In the genomic region with DNA sequence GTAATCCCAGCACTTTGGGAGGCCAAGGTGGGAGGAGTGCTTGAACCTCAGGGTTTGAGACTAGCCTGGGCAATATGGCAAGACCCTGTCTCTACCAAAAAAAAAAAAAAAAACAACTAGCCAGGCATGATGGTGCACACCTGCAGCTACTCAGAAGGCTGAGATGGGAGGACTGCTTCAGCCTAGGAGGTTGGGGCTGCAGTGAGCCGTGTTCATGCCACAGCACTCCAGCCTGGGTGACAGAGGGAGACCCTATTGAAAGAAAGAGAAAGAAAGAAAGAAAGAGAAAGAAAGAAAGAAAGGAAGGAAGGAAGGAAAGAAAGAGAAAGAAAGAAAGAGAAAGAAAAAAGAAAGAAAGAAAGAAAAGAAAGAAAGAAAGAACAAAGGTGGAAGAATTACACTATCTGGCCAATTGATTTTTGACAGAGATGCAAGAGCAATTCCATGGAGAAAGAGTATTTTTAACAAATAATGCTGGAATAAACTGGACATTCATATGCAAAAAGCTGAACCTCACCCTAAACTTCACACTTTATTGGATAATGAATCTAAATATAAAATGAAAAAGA, we compare ENCODE assay signal across 15 cellular contexts. TPM values are rescaled to one million over a fixed set of nuclear protein-coding genes. Genes with fewer than 3 reads are reported as not detected.
DNase-seq lines count a peak whose midpoint lies in the region; ATAC-seq, FAIRE-seq and TF ChIP-seq lines count a peak whose summit lies in the region.
"Had no signal": no experiment of that assay in that cellular context is flagged by ENCODE, and none has a peak within 500 bp of the region (broad histone marks: within the 10 kb centered on the region; RNA-seq: fewer than 3 reads in every experiment).

No MANE protein-coding gene starts in this region.

- H3K36me3 ChIP-seq in GM23338 (ENCODE audit: insufficient read depth) (no peaks in the 10 kb centered on the region), HEK293 (ENCODE audit: control insufficient read depth in 2 of 2, insufficient read depth in 1 of 2, low read length in 2 of 2) (peaks cover 0 to 30% of the 10 kb centered on the region in 2 experiments; a peak in 1 of 3 replicates), K562 (ENCODE audit: control insufficient read depth, insufficient read depth, low read length) (no peaks in the 10 kb centered on the region)

- H3K79me2 ChIP-seq in GM23338 (replicated peaks; ENCODE audit: insufficient read depth) (no peaks in the 10 kb centered on the region), K562 (ENCODE audit: control insufficient read depth, insufficient read depth, low read length) (no peaks in the 10 kb centered on the region)

- no peaks in the 10 kb centered on the region for H3K9me1 ChIP-seq in K562 (ENCODE audit: control insufficient read depth, insufficient read depth, low read length)

- H3K4me2 ChIP-seq in GM23338, result no peak overlapping the region
- no peak overlapping the region for H3K4me2 ChIP-seq in K562 (ENCODE audit: insufficient read depth, low read length)

- H3K9me3 ChIP-seq in HEK293 (ENCODE audit: control insufficient read depth, insufficient read depth, low read depth, low read length) (no peaks in the 10 kb centered on the region), K562 (replicated peaks; ENCODE audit: control insufficient read depth, insufficient read depth, low read depth, low read length) (no peaks in the 10 kb centered on the region)
- H3K9me3 ChIP-seq: Caco-2, HAP-1 had no signal

- intact Hi-C loops in K562 (cut with micrococcal nuclease), result no loop called here

- H3K4me3 ChIP-seq in GM23338 (no peak overlapping the region), HEK293 (ENCODE audit: low read depth, low read length) (no peak overlapping the region), K562 (no peak overlapping the region)
- H3K4me3 ChIP-seq: HAP-1 had no signal

- 0% methylated on average over 1 of the region's 1 CpG for WGBS in K562 (ENCODE audit: insufficient coverage, low coverage, missing lambda C conversion rate)

- H3K36me3 Mint-ChIP-seq in GM23338 (ENCODE audit: low read depth), result peaks cover 27% of the 10 kb centered on the region
- H3K36me3 Mint-ChIP-seq: CD8-positive, alpha-beta T cell had no signal

- no peak for FAIRE-seq in K562 (lab: Jason Lieb, UNC)
- FAIRE-seq: GM12892, H1 had no signal

- H3K27me3 ChIP-seq in GM23338 (ENCODE audit: insufficient read depth) (no peaks in the 10 kb centered on the region), K562 (ENCODE audit: control insufficient read depth in 2 of 2, insufficient read depth in 2 of 2, low read length in 2 of 2) (peaks cover 37 to 41% of the 10 kb centered on the region in 2 experiments)

- no peaks in the 10 kb centered on the region for H3K9me2 ChIP-seq in GM23338 (ENCODE audit: insufficient read depth)

- H3K27ac Mint-ChIP-seq in GM23338, result 0 out of 2 replicates have a peak overlapping the region, but pooled peaks have one; percentile 22
- H3K27ac Mint-ChIP-seq: CD4-positive, CD25-positive, alpha-beta regulatory T cell; CD8-positive, alpha-beta T cell had no signal

- H2AFZ ChIP-seq in GM23338, result no peak overlapping the region
- no peak overlapping the region for H2AFZ ChIP-seq in K562 (ENCODE audit: low read depth, low read length)

- DNase-seq in GM23338 (ENCODE audit: low spot score) (no peak), K562 (ENCODE audit: extremely low read depth in 1 of 4, low spot score in 3 of 4) (no peak), Kasumi-1 (lab: John Stamatoyannopoulos, UW) (no peak), SK-N-DZ (ENCODE audit: low spot score) (no peak), dermis blood vessel endothelial cell (no peak)
- DNase-seq: C1 segment of cervical spinal cord; Caco-2; CD4-positive, CD25-positive, alpha-beta regulatory T cell; CD8-positive, alpha-beta T cell; DMS153; DND-41 had no signal

- H3F3A ChIP-seq in GM23338 (replicated peaks; ENCODE audit: low read depth), result no peaks in the 10 kb centered on the region

- in situ Hi-C loops in K562 (cut with MboI), result no loop called here

- no peak for TF ChIP-seq RAD21 in K562 (CRISPR knock-in tag; conservative IDR thresholded peaks at IDR 0.05 in 1 of 2, IDR thresholded peaks at IDR 0.05 in 1 of 2)

- TF ChIP-seq CTCF in GM23338 (conservative IDR thresholded peaks at IDR 0.05; ENCODE audit: low read depth in 2 of 2), result no peak
- no peak for TF ChIP-seq CTCF in HEK293 (tag by site-specific recombination; IDR thresholded peaks at IDR 0.05)
- TF ChIP-seq CTCF in K562 (IDR thresholded peaks at IDR 0.05 in 2 of 3, conservative IDR thresholded peaks at IDR 0.05 in 1 of 3; ENCODE audit: insufficient read depth in 2 of 3, low read depth in 1 of 3, low read length in 3 of 3), result no peak

- H3K9ac ChIP-seq in K562 (ENCODE audit: insufficient read depth in 1 of 2, low read depth in 2 of 2, low read length in 2 of 2), result no peak overlapping the region

- H3K9me3 Mint-ChIP-seq in GM23338, result no peaks in the 10 kb centered on the region
- H3K9me3 Mint-ChIP-seq: CD4-positive, CD25-positive, alpha-beta regulatory T cell; CD8-positive, alpha-beta T cell had no signal

- CTCF ChIA-PET in HEK293 (lab: Yijun Ruan, JAX) (interaction anchor here (0.6 kb wide), 1 partner anchor 64 kb away, joined by 7 read pairs; no protein-coding TSS in a partner anchor), K562 (lab: Yijun Ruan, JAX; ENCODE audit: low intra/inter-chr PET ratio) (interaction anchor here (0.7 kb wide), 1 partner anchor 256 kb away, joined by 6 read pairs; no protein-coding TSS in a partner anchor)

- peaks cover 2% of the 10 kb centered on the region for H3K27me3 Mint-ChIP-seq in GM23338 (ENCODE audit: insufficient read depth, low read depth, poor library complexity)

- BruUV-seq in K562 (replicated peaks; lab: Mats Ljungman, UMichigan), result no TSS peak

- H3K27ac ChIP-seq in GM23338 (ENCODE audit: low read depth), result no peak overlapping the region
- no peak overlapping the region for H3K27ac ChIP-seq in HEK293 (ENCODE audit: extremely low read depth, low read depth, low read length)
- no peak overlapping the region for H3K27ac ChIP-seq in K562 (ENCODE audit: extremely low read depth, low read depth, low read length)

- TF ChIP-seq POLR2A in K562 (conservative IDR thresholded peaks at IDR 0.05), result no peak

- H4K20me1 ChIP-seq in GM23338 (replicated peaks; ENCODE audit: insufficient read depth), result 0 out of 2 replicates have a peak, but pooled peaks cover 3% of the 10 kb centered on the region
- 0 out of 2 replicates have a peak, but pooled peaks cover 7% of the 10 kb centered on the region for H4K20me1 ChIP-seq in K562 (replicated peaks; ENCODE audit: control insufficient read depth, insufficient read depth, low read length)

- H3K4me3 Mint-ChIP-seq in GM23338, result no peak overlapping the region
- H3K4me3 Mint-ChIP-seq: CD4-positive, CD25-positive, alpha-beta regulatory T cell; CD8-positive, alpha-beta T cell had no signal

- peaks cover 48% of the 10 kb centered on the region for H3K4me1 Mint-ChIP-seq in GM23338

- no peak for ATAC-seq in GM23338
- no peak for ATAC-seq in K562
- ATAC-seq: CD8-positive, alpha-beta T cell had no signal

- no peak for TF ChIP-seq EP300 in K562 (IDR thresholded peaks at IDR 0.05; ENCODE audit: low read length)

- H3K4me1 ChIP-seq in GM23338 (ENCODE audit: insufficient read depth) (peaks cover 18% of the 10 kb centered on the region), HEK293 (ENCODE audit: control insufficient read depth, insufficient read depth, low read length) (no peaks in the 10 kb centered on the region), K562 (replicated peaks in 1 of 2; ENCODE audit: control insufficient read depth in 2 of 2, insufficient read depth in 2 of 2, low read length in 2 of 2) (peaks cover 4 to 7% of the 10 kb centered on the region in 2 experiments)
- H3K4me1 ChIP-seq: Caco-2 had no signal

- POLR2A ChIA-PET in HEK293 (lab: Yijun Ruan, JAX) (interaction anchor here (0.7 kb wide), 1 partner anchor 9 kb away, joined by 4 read pairs; no protein-coding TSS in a partner anchor), K562 (lab: Yijun Ruan, JAX) (interaction anchor here (2.1 kb wide), 1 partner anchor 15 kb away, joined by 6 read pairs; no protein-coding TSS in a partner anchor)

TF ChIP-seq in GM23338, 12 proteins besides CTCF, POLR2A, EP300 and RAD21 (continues in another document):
- TF ChIP-seq ZNF114 (CRISPR knock-in tag; IDR thresholded peaks at IDR 0.05), result no peak

TF ChIP-seq in HEK293, 187 proteins besides CTCF, POLR2A, EP300 and RAD21 (continues in another document):
- no peak for TF ChIP-seq GLI2 (tag by site-specific recombination; IDR thresholded peaks at IDR 0.05; ENCODE audit: borderline replicate concordance, low read depth)

TF ChIP-seq in K562, 482 proteins besides CTCF, POLR2A, EP300 and RAD21 (continues in another document):
- TF ChIP-seq PHB2 (IDR thresholded peaks at IDR 0.05; ENCODE audit: low read depth) (peak; percentile 71; the same call in 1 of the 2 replicates), SUPT5H (IDR thresholded peaks at IDR 0.05) (peak; percentile 32; the same call in 1 of the 2 replicates), DMBX1 (CRISPR knock-in tag; IDR thresholded peaks at IDR 0.05; ENCODE audit: borderline replicate concordance) (0 out of 2 replicates have a peak, but pooled peaks have one; percentile 24), TSC22D4 (tag; IDR thresholded peaks at IDR 0.05) (peak; percentile 9; the same call in 1 of the 2 replicates), ZNF431 (CRISPR knock-in tag; IDR thresholded peaks at IDR 0.05) (no peak)

RNA-seq across cellular contexts. Expression of gene SLC25A1, which starts 33.9 kb away (rescaled TPM):
- total RNA-seq in GM23338 (2014; rRNA removed; shearing (Covaris generic)), result 210 and 242 TPM in 2 replicates
- polyA plus RNA-seq in GM23338 (2016; fragmentation: Nextera tagmentation; extraction: Ambion mirVana) (141 and 145 TPM in 2 replicates), K562 (2011; rRNA removed) (110 and 216 TPM in 2 replicates), K562 (2014; fragmentation: Illumina TruSeq; extraction: Trizol) (183 and 239 TPM in 2 replicates), K562 (2014; fragmentation: Nextera tagmentation; extraction: Ambion mirVana) (10 to 100 TPM; 11.0 to 23.7 TPM), K562 (2014; rRNA removed) (248 and 262 TPM in 2 replicates)
- total RNA-seq in K562 (2011; cell fraction: chromatin; rRNA removed; ENCODE audit: low replicate concordance), result 34.4 and 107 TPM in 2 replicates
- 114 and 122 TPM in 2 replicates for total RNA-seq in K562 (2011; cell fraction: nucleolus; rRNA removed)
- total RNA-seq in K562 (2011; cell fraction: nucleoplasm; rRNA removed), result 76.8 and 81.5 TPM in 2 replicates
- total RNA-seq in K562 (2014; rRNA removed) (329 and 469 TPM in 2 replicates), K562 (2014; rRNA removed; fragmentation: Illumina TruSeq; extraction: Trizol) (54.3 and 89.6 TPM in 2 replicates), K562 (2015; rRNA removed; fragmentation: Illumina TruSeq; extraction: Trizol) (109 and 119 TPM in 2 replicates), K562 (2021) (399 and 408 TPM in 2 replicates), dermis blood vessel endothelial cell (87.3 and 175 TPM in 2 replicates)
- polyA plus RNA-seq in K562 (2011; cell fraction: cytosol; rRNA removed), result 329 and 368 TPM in 2 replicates
- polyA plus RNA-seq in K562 (2011; cell fraction: nucleus; rRNA removed), result 294 and 343 TPM in 2 replicates
- 272 and 330 TPM in 2 replicates for polyA plus RNA-seq in K562 (2012)
- 64.7 and 77.1 TPM in 2 replicates for polyA minus RNA-seq in K562 (2011; rRNA and poly(A)+ RNA removed)
- polyA minus RNA-seq in K562 (2011; cell fraction: cytosol; rRNA and poly(A)+ RNA removed), result 103 and 287 TPM in 2 replicates
- polyA minus RNA-seq in K562 (2011; cell fraction: nucleus; rRNA and poly(A)+ RNA removed), result 46.3 and 88.1 TPM in 2 replicates
- 122 and 132 TPM in 2 replicates for polyA plus RNA-seq in SK-N-DZ (2014; cell fraction: cytosol; rRNA removed)
- 128 and 158 TPM in 2 replicates for polyA plus RNA-seq in SK-N-DZ (2014; cell fraction: nucleus; rRNA removed)
